Comparison of ENCODE assay signal across 8 cellular contexts in genomic region chr9:111937781-111938426, GRCh38. TPM values are rescaled to one million over a fixed set of nuclear protein-coding genes. Genes with fewer than 3 reads are reported as not detected.
DNase-seq lines count a peak whose midpoint lies in the region; ATAC-seq and TF ChIP-seq lines count a peak whose summit lies in the region.

No MANE protein-coding gene starts in this region.

- H3K9me3 ChIP-seq in lower lobe of right lung, result no peaks in the 10 kb centered on the region

- intact Hi-C loops in lower lobe of right lung (cut with DNase I), result no loop called here

- TF ChIP-seq CTCF in lower lobe of right lung (IDR thresholded peaks at IDR 0.05), result no peak

- H3K4me1 ChIP-seq in lower lobe of right lung, result peaks cover 21% of the 10 kb centered on the region

- H3K27ac ChIP-seq in lower lobe of right lung, result peak overlapping the region; percentile 51

- H3K27me3 ChIP-seq in lower lobe of right lung (ENCODE audit: low read depth), result no peaks in the 10 kb centered on the region

- H3K4me3 ChIP-seq in lower lobe of right lung, result no peak overlapping the region

- ATAC-seq in GM19397 (IDR thresholded peaks at IDR 0.05; ENCODE audit: unreplicated experiment), result peak; percentile 71
- peak; percentile 80 to 81 for ATAC-seq in lower lobe of right lung

- H3K36me3 ChIP-seq in lower lobe of right lung, result peaks cover 30% of the 10 kb centered on the region

- DNase-seq in A172 (ENCODE audit: low spot score), result peak; percentile 82
- DNase-seq in MV-4-11 (lab: John Stamatoyannopoulos, UW), result peak; percentile 91
- peak; percentile 14 for DNase-seq in activated gamma-delta T cell treated with anti-CD3 and anti-CD28 coated beads, Interleukin-2, amount 50 U/mL, for 16 hours (ENCODE audit: low read depth)
- DNase-seq in lower lobe of right lung, result peak; percentile 68
- DNase-seq in stimulated activated naive CD4-positive, alpha-beta T cell (lab: John Stamatoyannopoulos, UW), result peak in 5 of 6 experiments; percentile 34 to 67 (median 52)
- DNase-seq in NK-92 treated with Interleukin-12 subunit alpha and Interleukin-12 subunit beta, amount 100 ng/mL, for 24 hours (lab: John Stamatoyannopoulos, UW), result no peak
- DNase-seq in SKM-1 treated with dmso at 0.1 percent for 144 hours (lab: John Stamatoyannopoulos, UW; ENCODE audit: unreplicated experiment), result no peak

RNA-seq across cellular contexts. Expression of gene UGCG, which starts 41.3 kb away (rescaled TPM):
- total RNA-seq in A172 (2014; rRNA removed; shearing (Covaris generic)), result 64.6 and 80.7 TPM in 2 replicates
- total RNA-seq in lower lobe of right lung, result 41.3 TPM

Comparison
In these comparisons a context has a peak if more than half of its experiments do, and no peak if none do; other contexts are left out.
1. DNase-seq: peak in A172 (single experiment), MV-4-11 (single experiment), activated gamma-delta T cell treated with anti-CD3 and anti-CD28 coated beads, Interleukin-2, amount 50 U/mL, for 16 hours (single experiment), lower lobe of right lung (single experiment) and stimulated activated naive CD4-positive, alpha-beta T cell (5 of 6); none in NK-92 treated with Interleukin-12 subunit alpha and Interleukin-12 subunit beta, amount 100 ng/mL, for 24 hours (single experiment) and SKM-1 treated with dmso at 0.1 percent for 144 hours (single experiment).